27 cellular contexts compared by ENCODE assay signal in the genomic region with DNA sequence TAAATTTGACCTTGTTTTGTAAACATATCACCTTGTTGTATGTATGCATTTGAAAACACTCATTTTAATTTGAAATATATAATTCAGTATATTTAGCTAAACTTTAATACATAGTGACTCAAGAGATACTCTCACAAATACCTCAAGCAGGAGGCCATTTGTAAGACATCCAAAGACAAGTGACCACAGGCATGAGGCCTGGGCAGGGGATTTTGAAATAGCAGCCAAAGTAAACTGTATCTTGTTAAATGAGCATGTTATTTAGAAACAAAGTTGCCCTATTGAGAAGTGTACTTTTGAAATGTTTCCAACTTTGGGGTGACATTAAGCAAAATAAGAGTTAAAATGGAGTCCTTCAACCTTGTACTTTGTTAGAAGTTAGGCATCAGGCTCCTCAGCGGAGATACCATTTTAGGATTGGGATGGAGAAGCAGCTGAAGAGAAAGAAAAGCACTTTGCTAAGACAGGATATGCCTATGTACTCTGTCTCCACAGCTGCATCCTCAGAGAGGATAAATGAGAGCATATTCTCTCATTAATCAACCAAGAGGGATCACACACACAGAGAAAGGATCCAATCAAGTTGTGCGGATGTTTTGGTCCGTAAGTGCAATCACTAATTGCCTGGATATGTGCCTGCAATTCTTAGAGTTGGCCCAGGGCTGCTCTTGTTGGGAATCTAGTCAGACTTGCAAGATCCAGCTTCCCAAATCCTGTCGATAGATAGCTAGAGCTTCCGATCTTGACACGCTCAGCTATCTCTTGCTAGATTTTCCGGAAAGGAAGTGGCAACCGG.
DNase-seq lines count a peak whose midpoint lies in the region; ATAC-seq, FAIRE-seq and TF ChIP-seq lines count a peak whose summit lies in the region.
"Had no signal": no experiment of that assay in that cellular context is flagged by ENCODE, and none has a peak within 500 bp of the region (broad histone marks: within the 10 kb centered on the region; RNA-seq: fewer than 3 reads in every experiment).

No MANE protein-coding gene starts in this region.

- H3K14ac ChIP-seq in IMR-90 (replicated peaks; ENCODE audit: low read depth, low read length), result no peak overlapping the region

- peak; percentile 53 for ATAC-seq in IMR-90 (ENCODE audit: low read depth)
- ATAC-seq: activated naive CD4-positive, alpha-beta T cell treated with anti-CD3 and anti-CD28 coated beads, Interleukin-2, amount 50 U/mL, for 72 hours; activated T-helper 17 cell treated with anti-CD3 and anti-CD28 coated beads, Interleukin-2, amount 50 U/mL, for 72 hours; body of pancreas; Right ventricle myocardium inferior; stimulated activated naive CD8-positive, alpha-beta T cell treated with anti-CD3 and anti-CD28 coated beads, Interleukin-15, Interleukin-2, amounts not matched to agents 100 U/mL and 50 U/mL, for 24 hours; WTC11 had no signal

- H3K18ac ChIP-seq in IMR-90 (ENCODE audit: low read depth, low read length), result no peak overlapping the region
- H3K18ac ChIP-seq in mesendoderm (ENCODE audit: low read length), result peak overlapping the region; percentile 39

- H3K27ac ChIP-seq in IMR-90 (ENCODE audit: insufficient read depth, low read length), result no peak overlapping the region
- no peak overlapping the region for H3K27ac ChIP-seq in mesendoderm (ENCODE audit: low read depth, low read length)
- H3K27ac ChIP-seq: body of pancreas, thyroid gland had no signal

- no peak overlapping the region for H3K9ac ChIP-seq in IMR-90 (ENCODE audit: low read depth, low read length)
- H3K9ac ChIP-seq in mesendoderm (ENCODE audit: low read length), result no peak overlapping the region

- H3K4me3 ChIP-seq in AG09309 (ENCODE audit: control insufficient read depth, low read depth, low read length) (no peak overlapping the region), IMR-90 (ENCODE audit: insufficient read depth, low read depth, low read length) (no peak overlapping the region), choroid plexus epithelial cell (ENCODE audit: low read depth, low read length) (no peak overlapping the region), mesendoderm (ENCODE audit: low read length) (no peak overlapping the region)
- H3K4me3 ChIP-seq: body of pancreas, lung, MG63, thyroid gland had no signal

- H3K4me1 Mint-ChIP-seq in Calu3 (ENCODE audit: low read depth, unreplicated experiment), result no peaks in the 10 kb centered on the region
- no peaks in the 10 kb centered on the region for H3K4me1 Mint-ChIP-seq in activated naive CD8-positive, alpha-beta T cell treated with anti-CD3 and anti-CD28 coated beads for 36 hours
- H3K4me1 Mint-ChIP-seq: activated T-helper 17 cell treated with anti-CD3 and anti-CD28 coated beads, Interleukin-2, amount 50 U/mL, for 72 hours; CD14-positive monocyte had no signal

- BruUV-seq in IMR-90 (replicated peaks; lab: Mats Ljungman, UMichigan) (no TSS peak), Calu3 (replicated peaks; lab: Mats Ljungman, UMichigan) (no TSS peak)

- DNase-seq in AG09309 (ENCODE audit: low read depth) (peak; percentile 34), IMR-90 (peak; percentile 59), choroid plexus epithelial cell (ENCODE audit: low read depth) (peak; percentile 77), mesendoderm (peak; percentile 49), Calu3 (no peak), D721Med (ENCODE audit: insufficient read length, low spot score) (no peak), SIG-M5 treated with dmso at 0.1 percent for 504 hours (lab: John Stamatoyannopoulos, UW; ENCODE audit: unreplicated experiment) (no peak)
- DNase-seq in activated naive CD8-positive, alpha-beta T cell treated with anti-CD3 and anti-CD28 coated beads for 36 hours, result no peak
- DNase-seq: body of pancreas; effector memory CD4-positive, alpha-beta T cell; erythroblast; HCEC 1CT; islet precursor cell; MG63; NCI-H146; NCI-H446 treated with DMSO at 0.1 percent for 48 hours; OCI-M1; stimulated activated naive CD8-positive, alpha-beta T cell treated with anti-CD3 and anti-CD28 coated beads, Interleukin-15, Interleukin-2, amounts not matched to agents 100 U/mL and 50 U/mL, for 24 hours; SW 1271; T1000; thyroid gland had no signal

- no peak overlapping the region for H4K8ac ChIP-seq in IMR-90 (ENCODE audit: low read depth in 2 of 2, low read length in 2 of 2)
- no peak overlapping the region for H4K8ac ChIP-seq in mesendoderm (ENCODE audit: low read depth, low read length)

- no peak overlapping the region for H3K56ac ChIP-seq in IMR-90 (ENCODE audit: extremely low read depth, insufficient read depth, low read length)
- no peak overlapping the region for H3K56ac ChIP-seq in mesendoderm (ENCODE audit: low read length)

- H3K27ac Mint-ChIP-seq in Calu3 (ENCODE audit: unreplicated experiment), result no peak overlapping the region
- no peak overlapping the region for H3K27ac Mint-ChIP-seq in activated naive CD8-positive, alpha-beta T cell treated with anti-CD3 and anti-CD28 coated beads for 36 hours
- H3K27ac Mint-ChIP-seq: activated naive CD4-positive, alpha-beta T cell treated with anti-CD3 and anti-CD28 coated beads, Interleukin-2, amount 50 U/mL, for 72 hours; activated T-helper 17 cell treated with anti-CD3 and anti-CD28 coated beads, Interleukin-2, amount 50 U/mL, for 72 hours; CD14-positive monocyte; WTC11 had no signal

- no peaks in the 10 kb centered on the region for H3K9me3 Mint-ChIP-seq in Calu3 (ENCODE audit: low read depth, unreplicated experiment)
- no peaks in the 10 kb centered on the region for H3K9me3 Mint-ChIP-seq in activated naive CD8-positive, alpha-beta T cell treated with anti-CD3 and anti-CD28 coated beads for 36 hours
- H3K9me3 Mint-ChIP-seq: activated naive CD4-positive, alpha-beta T cell treated with anti-CD3 and anti-CD28 coated beads, Interleukin-2, amount 50 U/mL, for 72 hours; activated T-helper 17 cell treated with anti-CD3 and anti-CD28 coated beads, Interleukin-2, amount 50 U/mL, for 72 hours; WTC11 had no signal

- CTCF ChIA-PET in IMR-90 (lab: Yijun Ruan, JAX) (interaction anchor here (0.6 to 1.5 kb wide), 2 partner anchors 13 to 1378 kb away, joined by 3 read pairs; no protein-coding TSS in a partner anchor), Calu3 (lab: Charles Lee) (no interaction called here)

- H2BK5ac ChIP-seq in IMR-90 (ENCODE audit: low read depth, low read length, poor library complexity, severe bottlenecking), result no peak overlapping the region
- H2BK5ac ChIP-seq in mesendoderm (ENCODE audit: low read length), result no peak overlapping the region

- in situ Hi-C loops in IMR-90 (cut with MboI; ENCODE audit: low sequenced_read_pairs), result no loop called here

- H2AK5ac ChIP-seq in IMR-90 (ENCODE audit: low read depth, low read length), result no peak overlapping the region
- H2AK5ac ChIP-seq in mesendoderm (ENCODE audit: low read length), result no peak overlapping the region

- H3K4ac ChIP-seq in IMR-90 (ENCODE audit: low read depth, low read length) (no peak overlapping the region), mesendoderm (ENCODE audit: low read depth, low read length) (no peak overlapping the region)

- WGBS in IMR-90 (ENCODE audit: extremely low coverage in 2 of 2, insufficient read length in 1 of 2), 2 experiments, result 85% methylated on average over 3 of the region's 8 CpGs; no CpG with 5 or more reads in 1 of the 2 experiments
- WGBS in mesendoderm (ENCODE audit: extremely low coverage, insufficient coverage, low lambda C conversion rate), result no CpG with 5 or more reads among the region's 8 CpGs

- no peaks in the 10 kb centered on the region for H3K36me3 Mint-ChIP-seq in Calu3 (ENCODE audit: insufficient read depth, unreplicated experiment)
- no peaks in the 10 kb centered on the region for H3K36me3 Mint-ChIP-seq in activated naive CD8-positive, alpha-beta T cell treated with anti-CD3 and anti-CD28 coated beads for 36 hours
- H3K36me3 Mint-ChIP-seq: activated naive CD4-positive, alpha-beta T cell treated with anti-CD3 and anti-CD28 coated beads, Interleukin-2, amount 50 U/mL, for 72 hours; CD14-positive monocyte; WTC11 had no signal

- no peak overlapping the region for H4K91ac ChIP-seq in IMR-90 (ENCODE audit: insufficient read depth, low read depth, low read length)

- no peaks in the 10 kb centered on the region for H3K36me3 ChIP-seq in IMR-90 (ENCODE audit: control insufficient read depth, insufficient read depth, low read length)
- no peaks in the 10 kb centered on the region for H3K36me3 ChIP-seq in mesendoderm (ENCODE audit: control insufficient read depth, insufficient read depth, low read length)
- H3K36me3 ChIP-seq: MG63, thyroid gland had no signal

- no peak overlapping the region for H4K5ac ChIP-seq in IMR-90 (ENCODE audit: low read depth, low read length)
- no peak overlapping the region for H4K5ac ChIP-seq in mesendoderm (ENCODE audit: low read length)

- no peaks in the 10 kb centered on the region for H3K27me3 Mint-ChIP-seq in Calu3 (ENCODE audit: unreplicated experiment)
- H3K27me3 Mint-ChIP-seq in activated naive CD8-positive, alpha-beta T cell treated with anti-CD3 and anti-CD28 coated beads for 36 hours, result no peaks in the 10 kb centered on the region
- H3K27me3 Mint-ChIP-seq: activated T-helper 17 cell treated with anti-CD3 and anti-CD28 coated beads, Interleukin-2, amount 50 U/mL, for 72 hours had no signal

- no peak overlapping the region for H2AFZ ChIP-seq in IMR-90 (replicated peaks; ENCODE audit: low read length, poor library complexity)

- H3K79me1 ChIP-seq in IMR-90 (ENCODE audit: low read depth in 1 of 2, low read length in 2 of 2) (no peaks in the 10 kb centered on the region), mesendoderm (ENCODE audit: low read length) (no peaks in the 10 kb centered on the region)

- POLR2A ChIA-PET in IMR-90 (lab: Charles Lee; ENCODE audit: unreplicated experiment), result no interaction called here

- no peak overlapping the region for H2AK9ac ChIP-seq in IMR-90 (replicated peaks; ENCODE audit: low read depth, low read length, poor library complexity)

- no peak overlapping the region for H3K4me3 Mint-ChIP-seq in Calu3 (ENCODE audit: low read depth, unreplicated experiment)
- H3K4me3 Mint-ChIP-seq in activated naive CD8-positive, alpha-beta T cell treated with anti-CD3 and anti-CD28 coated beads for 36 hours, result no peak overlapping the region
- H3K4me3 Mint-ChIP-seq: activated T-helper 17 cell treated with anti-CD3 and anti-CD28 coated beads, Interleukin-2, amount 50 U/mL, for 72 hours; CD14-positive monocyte; WTC11 had no signal

- H2BK15ac ChIP-seq in IMR-90 (ENCODE audit: low read depth, low read length), result no peak overlapping the region
- H2BK15ac ChIP-seq in mesendoderm (replicated peaks; ENCODE audit: low read depth), result no peak overlapping the region

- H4K20me1 ChIP-seq in IMR-90 (ENCODE audit: insufficient read depth, low read length), result no peaks in the 10 kb centered on the region

- no peak for FAIRE-seq in D721Med (lab: Jason Lieb, UNC)

- H3K79me2 ChIP-seq in mesendoderm (ENCODE audit: control insufficient read depth, insufficient read depth, low read length), result no peaks in the 10 kb centered on the region

- H2BK120ac ChIP-seq in IMR-90 (ENCODE audit: low read depth, low read length) (no peak overlapping the region), mesendoderm (ENCODE audit: low read depth, low read length) (no peak overlapping the region)

- H2BK20ac ChIP-seq in IMR-90 (ENCODE audit: low read depth, low read length), result no peak overlapping the region

- intact Hi-C loops in IMR-90 (cut with micrococcal nuclease), result no loop called here
- intact Hi-C loops in Calu3 (cut with micrococcal nuclease; ENCODE audit: unreplicated experiment), result no loop called here

- TF ChIP-seq POLR2A in IMR-90 (IDR thresholded peaks at IDR 0.05; ENCODE audit: low read depth, low read length), result no peak

- H3K4me1 ChIP-seq in IMR-90 (ENCODE audit: control insufficient read depth, insufficient read depth, low read length) (no peaks in the 10 kb centered on the region), mesendoderm (ENCODE audit: control insufficient read depth, low read depth, low read length) (no peaks in the 10 kb centered on the region)
- H3K4me1 ChIP-seq: body of pancreas, thyroid gland had no signal

- H3K4me2 ChIP-seq in IMR-90 (ENCODE audit: low read depth, low read length), result no peak overlapping the region
- no peak overlapping the region for H3K4me2 ChIP-seq in mesendoderm (ENCODE audit: low read length)

- dilution Hi-C loops in IMR-90 (cut with HindIII; ENCODE audit: low sequenced_read_pairs, unreplicated experiment), result no loop called here

- no peak for TF ChIP-seq RAD21 in IMR-90 (IDR thresholded peaks at IDR 0.05; ENCODE audit: low read length)

- no peaks in the 10 kb centered on the region for H3K9me1 ChIP-seq in IMR-90 (ENCODE audit: insufficient read depth, low read length)

- H3K23ac ChIP-seq in IMR-90 (ENCODE audit: low read depth, low read length) (no peak overlapping the region), mesendoderm (ENCODE audit: low read length) (no peak overlapping the region)

- H3K9me3 ChIP-seq in IMR-90 (ENCODE audit: control insufficient read depth, insufficient read depth, low read length), result no peaks in the 10 kb centered on the region
- H3K9me3 ChIP-seq: body of pancreas, MG63, thyroid gland had no signal

- H3K27me3 ChIP-seq in IMR-90 (ENCODE audit: control insufficient read depth, insufficient read depth, low read length) (no peaks in the 10 kb centered on the region), mesendoderm (ENCODE audit: insufficient read depth, low read length, poor library complexity) (no peaks in the 10 kb centered on the region)
- H3K27me3 ChIP-seq: body of pancreas, thyroid gland had no signal

- TF ChIP-seq CTCF in AG09309 (IDR thresholded peaks at IDR 0.05; ENCODE audit: control insufficient read depth, insufficient read depth, low read depth, low read length, missing control alignments) (no peak), IMR-90 (conservative IDR thresholded peaks at IDR 0.05; ENCODE audit: low read depth, low read length) (no peak), choroid plexus epithelial cell (conservative IDR thresholded peaks at IDR 0.05; ENCODE audit: low read depth, low read length) (no peak), Calu3 (IDR thresholded peaks at IDR 0.05; ENCODE audit: unreplicated experiment) (no peak), D721Med (IDR thresholded peaks at IDR 0.05; ENCODE audit: insufficient read depth, missing control alignments) (no peak)

Comparison
In these comparisons a context has a peak if more than half of its experiments do, and no peak if none do; other contexts are left out.
1. DNase-seq: peak in AG09309 (single experiment), IMR-90 (single experiment), choroid plexus epithelial cell (single experiment) and mesendoderm (single experiment); none in Calu3 (single experiment), D721Med (single experiment), SIG-M5 treated with dmso at 0.1 percent for 504 hours (single experiment) and activated naive CD8-positive, alpha-beta T cell treated with anti-CD3 and anti-CD28 coated beads for 36 hours (single experiment).